22 cellular contexts compared by ENCODE assay signal in the genomic region with DNA sequence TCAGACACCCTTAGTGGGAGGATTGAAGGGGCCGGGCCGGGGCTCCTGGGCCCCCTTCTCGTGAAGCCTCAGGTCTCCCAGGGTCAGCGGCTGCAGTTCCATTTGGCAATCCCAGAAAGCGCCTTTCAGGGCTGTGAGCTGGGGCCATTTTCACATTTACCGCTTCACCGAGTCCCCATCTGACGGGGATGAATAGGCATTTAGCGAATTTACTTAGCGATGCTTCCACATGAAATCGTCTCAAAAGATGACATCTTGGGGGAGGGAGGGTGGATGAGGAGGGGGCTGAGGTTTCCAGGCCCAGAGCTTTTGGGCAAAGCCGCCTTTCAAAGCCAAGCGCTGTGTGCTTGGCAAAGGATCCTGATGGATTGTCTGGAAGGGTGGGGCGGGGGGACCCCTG.
DNase-seq lines count a peak whose midpoint lies in the region; ATAC-seq and TF ChIP-seq lines count a peak whose summit lies in the region.
"Had no signal": no experiment of that assay in that cellular context is flagged by ENCODE, and none has a peak within 500 bp of the region (broad histone marks: within the 10 kb centered on the region; RNA-seq: fewer than 3 reads in every experiment).

No MANE protein-coding gene starts in this region.

- intact Hi-C loops in upper lobe of right lung (cut with DNase I), result no loop called here

- no peaks in the 10 kb centered on the region for H3K36me3 Mint-ChIP-seq in nephron progenitor cell (ENCODE audit: low read depth)

- no peak overlapping the region for H3K27ac Mint-ChIP-seq in nephron progenitor cell
- H3K27ac Mint-ChIP-seq: activated CD4-positive, alpha-beta T cell treated with anti-CD3 and anti-CD28 coated beads, Interleukin-2, amount 10 ng/mL, durations not matched to agents 24 days and 14 days; activated naive CD8-positive, alpha-beta T cell treated with anti-CD3 and anti-CD28 coated beads, Interleukin-2, amount 10 ng/mL, durations not matched to agents 7 days and 5 days; activated T-helper 2 cell treated with anti-CD3 and anti-CD28 coated beads, Interferon-gamma antibody, Interleukin-2, Interleukin-4, amounts not matched to agents 10 μg/mL and 5 μg/mL and 100 μg/mL, durations not matched to agents 14 hours and 24 hours and 36 hours; CD8-positive, alpha-beta T cell; T-helper 1 cell treated with Interleukin-12 subunit alpha and Interleukin-12 subunit beta and Interleukin-4 antibody, amounts not matched to agents 30 μg/mL and 1 μg/mL, for 36 hours had no signal

- DNase-seq in H7, result peak; percentile 57
- DNase-seq in NCI-H1105 treated with DMSO at 0.1 percent for 48 hours (lab: John Stamatoyannopoulos, UW), result peak; percentile 67
- DNase-seq in cerebellar cortex (ENCODE audit: low spot score), result peak; percentile 11
- DNase-seq in nephron progenitor cell, result peak; percentile 37
- no peak for DNase-seq in upper lobe of right lung
- DNase-seq in COLO668 (lab: John Stamatoyannopoulos, UW; ENCODE audit: unreplicated experiment), result no peak
- DNase-seq: activated CD4-positive, alpha-beta T cell treated with anti-CD3 and anti-CD28 coated beads, Interleukin-2, amount 10 ng/mL, durations not matched to agents 24 days and 14 days; activated naive CD8-positive, alpha-beta T cell treated with anti-CD3 and anti-CD28 coated beads, Interleukin-2, amount 10 ng/mL, durations not matched to agents 7 days and 5 days; brain microvascular endothelial cell; CD8-positive, alpha-beta T cell; colonic mucosa; GM23248; heart right ventricle; MM.1S; sigmoid colon; stimulated activated naive B cell treated with anti-CD40 and anti-IgM and Interleukin-4, amounts not matched to agents 10 μg/mL and 1 μg/mL and 100 μg/mL, for 72 hours; thyroid gland had no signal

- H3K27ac ChIP-seq in upper lobe of right lung, result no peak overlapping the region
- H3K27ac ChIP-seq: brain microvascular endothelial cell, colonic mucosa, GM23248, heart right ventricle, parathyroid adenoma, sigmoid colon, thyroid gland had no signal

- H3K27me3 Mint-ChIP-seq in nephron progenitor cell (ENCODE audit: low read depth, poor library complexity), result peaks cover 5% of the 10 kb centered on the region
- H3K27me3 Mint-ChIP-seq: activated CD4-positive, alpha-beta T cell treated with anti-CD3 and anti-CD28 coated beads, Interleukin-2, amount 10 ng/mL, durations not matched to agents 24 days and 14 days; activated naive CD8-positive, alpha-beta T cell treated with anti-CD3 and anti-CD28 coated beads, Interleukin-2, amount 10 ng/mL, durations not matched to agents 7 days and 5 days; stimulated activated naive B cell treated with anti-CD40 and anti-IgM and Interleukin-4, amounts not matched to agents 10 μg/mL and 1 μg/mL and 100 μg/mL, for 72 hours had no signal

- H3K9me3 Mint-ChIP-seq in nephron progenitor cell, result no peaks in the 10 kb centered on the region
- H3K9me3 Mint-ChIP-seq: activated CD4-positive, alpha-beta T cell treated with anti-CD3 and anti-CD28 coated beads, Interleukin-2, amount 10 ng/mL, durations not matched to agents 24 days and 14 days; activated naive CD8-positive, alpha-beta T cell treated with anti-CD3 and anti-CD28 coated beads, Interleukin-2, amount 10 ng/mL, durations not matched to agents 7 days and 5 days; activated T-helper 2 cell treated with anti-CD3 and anti-CD28 coated beads, Interferon-gamma antibody, Interleukin-2, Interleukin-4, amounts not matched to agents 10 μg/mL and 5 μg/mL and 100 μg/mL, durations not matched to agents 14 hours and 24 hours and 36 hours; CD8-positive, alpha-beta T cell; stimulated activated naive B cell treated with anti-CD40 and anti-IgM and Interleukin-4, amounts not matched to agents 10 μg/mL and 1 μg/mL and 100 μg/mL, for 72 hours; T-helper 1 cell treated with Interleukin-12 subunit alpha and Interleukin-12 subunit beta and Interleukin-4 antibody, amounts not matched to agents 30 μg/mL and 1 μg/mL, for 36 hours had no signal

- TF ChIP-seq CTCF in nephron progenitor cell (IDR thresholded peaks at IDR 0.05) (no peak), upper lobe of right lung (IDR thresholded peaks at IDR 0.05) (no peak)

- no peaks in the 10 kb centered on the region for H3K4me1 ChIP-seq in upper lobe of right lung
- H3K4me1 ChIP-seq: colonic mucosa, parathyroid adenoma, thyroid gland had no signal

- no peaks in the 10 kb centered on the region for H3K9me3 ChIP-seq in upper lobe of right lung
- H3K9me3 ChIP-seq: colonic mucosa, heart right ventricle, sigmoid colon, thyroid gland had no signal

- no peaks in the 10 kb centered on the region for H3K27me3 ChIP-seq in H7 (ENCODE audit: control insufficient read depth, insufficient read depth, low read length)
- no peaks in the 10 kb centered on the region for H3K27me3 ChIP-seq in upper lobe of right lung
- H3K27me3 ChIP-seq: brain microvascular endothelial cell, colonic mucosa, sigmoid colon, thyroid gland had no signal

- peaks cover 35% of the 10 kb centered on the region for H3K4me1 Mint-ChIP-seq in nephron progenitor cell
- H3K4me1 Mint-ChIP-seq: activated CD4-positive, alpha-beta T cell treated with anti-CD3 and anti-CD28 coated beads, Interleukin-2, amount 10 ng/mL, durations not matched to agents 24 days and 14 days had no signal

- H3K4me3 Mint-ChIP-seq in nephron progenitor cell, result peak overlapping the region; percentile 2
- H3K4me3 Mint-ChIP-seq: activated CD4-positive, alpha-beta T cell treated with anti-CD3 and anti-CD28 coated beads, Interleukin-2, amount 10 ng/mL, durations not matched to agents 24 days and 14 days; activated naive CD8-positive, alpha-beta T cell treated with anti-CD3 and anti-CD28 coated beads, Interleukin-2, amount 10 ng/mL, durations not matched to agents 7 days and 5 days; CD8-positive, alpha-beta T cell; stimulated activated naive B cell treated with anti-CD40 and anti-IgM and Interleukin-4, amounts not matched to agents 10 μg/mL and 1 μg/mL and 100 μg/mL, for 72 hours; T-helper 1 cell treated with Interleukin-12 subunit alpha and Interleukin-12 subunit beta and Interleukin-4 antibody, amounts not matched to agents 30 μg/mL and 1 μg/mL, for 36 hours had no signal

- H3K36me3 ChIP-seq in H7 (replicated peaks; ENCODE audit: control insufficient read depth, insufficient read depth, low read length) (no peaks in the 10 kb centered on the region), upper lobe of right lung (no peaks in the 10 kb centered on the region)
- H3K36me3 ChIP-seq: brain microvascular endothelial cell, colonic mucosa, heart right ventricle, thyroid gland had no signal

- ATAC-seq in upper lobe of right lung (no peak), GM18502 (IDR thresholded peaks at IDR 0.05; ENCODE audit: poor library complexity, unreplicated experiment) (no peak)
- ATAC-seq: CD8-positive, alpha-beta T cell; heart right ventricle; Panc1; stimulated activated naive B cell treated with anti-CD40 and anti-IgM and Interleukin-4, amounts not matched to agents 10 μg/mL and 1 μg/mL and 100 μg/mL, for 72 hours had no signal

- H3K4me3 ChIP-seq in H7 (ENCODE audit: insufficient read depth, low read depth, low read length), result no peak overlapping the region
- H3K4me3 ChIP-seq in upper lobe of right lung, result no peak overlapping the region
- H3K4me3 ChIP-seq: colonic mucosa, GM23248, heart right ventricle, sigmoid colon, thyroid gland had no signal

Comparison
In these comparisons a context has a peak if more than half of its experiments do, and no peak if none do; other contexts are left out.
1. DNase-seq: peak in H7 (single experiment), NCI-H1105 treated with DMSO at 0.1 percent for 48 hours (single experiment), cerebellar cortex (single experiment) and nephron progenitor cell (single experiment); none in upper lobe of right lung (single experiment) and COLO668 (single experiment).